11 cellular contexts compared by ENCODE assay signal in the genomic region with DNA sequence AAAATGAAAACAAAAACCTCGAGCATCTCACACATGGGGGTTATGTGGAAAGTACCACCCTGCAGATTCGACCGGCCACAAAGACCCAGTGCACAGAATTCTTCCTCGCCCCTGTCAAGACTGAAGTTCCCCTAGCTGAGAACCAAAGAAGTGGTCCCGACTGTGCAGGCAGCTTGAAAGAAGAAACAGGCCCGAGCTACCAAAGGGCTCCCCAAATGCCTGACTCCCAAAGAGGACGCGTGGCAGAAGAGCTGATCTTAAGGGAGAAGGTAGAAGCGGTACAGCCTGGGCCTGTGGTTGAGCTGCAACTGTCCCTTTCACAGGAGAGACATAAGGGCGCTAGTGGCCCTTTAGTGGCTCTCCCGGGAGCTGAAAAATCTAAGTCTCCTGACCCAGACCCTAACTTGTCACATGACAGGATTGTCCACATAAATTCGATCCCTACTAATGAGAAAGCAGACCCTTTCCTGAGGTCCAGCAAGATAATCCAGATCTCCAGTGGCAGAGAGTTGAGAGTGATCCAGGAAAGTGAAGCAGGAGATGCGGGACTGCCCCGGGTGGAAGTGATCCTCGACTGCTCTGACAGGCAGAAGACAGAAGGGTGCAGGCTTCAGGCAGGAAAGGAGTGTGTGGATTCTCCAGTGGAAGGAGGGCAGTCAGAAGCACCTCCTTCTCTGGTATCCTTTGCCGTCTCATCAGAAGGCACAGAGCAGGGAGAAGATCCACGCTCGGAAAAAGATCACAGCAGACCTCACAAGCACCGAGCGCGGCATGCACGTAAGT.
A peak's percentile ranks its signal among the peaks of the same experiment; 100 is the strongest.
DNase-seq lines count a peak whose midpoint lies in the region; ATAC-seq and TF ChIP-seq lines count a peak whose summit lies in the region.
"Had no signal": no experiment of that assay in that cellular context is flagged by ENCODE, and none has a peak within 500 bp of the region (broad histone marks: within the 10 kb centered on the region; RNA-seq: fewer than 3 reads in every experiment).

No MANE protein-coding gene starts in this region.

- TF ChIP-seq POLR2A in IMR-90 (IDR thresholded peaks at IDR 0.05; ENCODE audit: low read depth, low read length), result no peak

- H3K9me3 ChIP-seq in IMR-90 (ENCODE audit: control insufficient read depth, insufficient read depth, low read length) (no peaks in the 10 kb centered on the region), thymus (ENCODE audit: control insufficient read depth) (no peaks in the 10 kb centered on the region)
- H3K9me3 ChIP-seq: testis had no signal

- ATAC-seq in IMR-90 (ENCODE audit: low read depth) (peak; percentile 35), GM19397 (IDR thresholded peaks at IDR 0.05; ENCODE audit: unreplicated experiment) (no peak)

- peak overlapping the region; percentile 90 for H3K14ac ChIP-seq in IMR-90 (replicated peaks; ENCODE audit: low read depth, low read length)

- H3K4me3 ChIP-seq in IMR-90 (ENCODE audit: insufficient read depth, low read depth, low read length), result peak overlapping the region; percentile 3; the same call in 1 of the 2 replicates
- peak overlapping the region in 26 of 59 donors; percentile 0 to 41 (median 18) for H3K4me3 ChIP-seq in dorsolateral prefrontal cortex
- no peak overlapping the region for H3K4me3 ChIP-seq in mesendoderm (ENCODE audit: low read length)
- no peak overlapping the region for H3K4me3 ChIP-seq in thymus (ENCODE audit: low read length)
- H3K4me3 ChIP-seq: testis had no signal

- H4K91ac ChIP-seq in IMR-90 (ENCODE audit: insufficient read depth, low read depth, low read length), result peak overlapping the region; percentile 98

- in situ Hi-C loops in IMR-90 (cut with MboI; ENCODE audit: low sequenced_read_pairs), result loop anchor here (5.0 kb wide), 1 partner anchor 40 kb away; no protein-coding TSS in a partner anchor

- H2AK5ac ChIP-seq in IMR-90 (ENCODE audit: low read depth, low read length) (peak overlapping the region; percentile 93), mesendoderm (ENCODE audit: low read length) (no peak overlapping the region)

- POLR2A ChIA-PET in IMR-90 (lab: Charles Lee; ENCODE audit: unreplicated experiment), result no interaction called here

- DNase-seq in IMR-90 (no peak), dorsolateral prefrontal cortex (no peak), mesendoderm (peak; percentile 33), NCI-H1930 (lab: John Stamatoyannopoulos, UW) (no peak), NCI-H2081 (lab: John Stamatoyannopoulos, UW) (no peak), dedifferentiated amniotic fluid mesenchymal stem cell (ENCODE audit: extremely low spot score) (no peak)
- DNase-seq: activated naive CD8-positive, alpha-beta T cell treated with anti-CD3 and anti-CD28 coated beads, Interleukin-2, amount 10 ng/mL, durations not matched to agents 7 days and 5 days; NCI-H446 treated with DMSO at 0.1 percent for 48 hours; testis had no signal

- H3K56ac ChIP-seq in IMR-90 (ENCODE audit: extremely low read depth, insufficient read depth, low read length), result peak overlapping the region; percentile 72
- H3K56ac ChIP-seq in mesendoderm (ENCODE audit: low read length), result no peak overlapping the region

- peak overlapping the region; percentile 76 for H2AK9ac ChIP-seq in IMR-90 (replicated peaks; ENCODE audit: low read depth, low read length, poor library complexity)

- H3K23ac ChIP-seq in IMR-90 (ENCODE audit: low read depth, low read length) (peak overlapping the region; percentile 46), mesendoderm (ENCODE audit: low read length) (no peak overlapping the region)

- H2BK120ac ChIP-seq in IMR-90 (ENCODE audit: low read depth, low read length), result peak overlapping the region; percentile 94
- H2BK120ac ChIP-seq in mesendoderm (ENCODE audit: low read depth, low read length), result no peak overlapping the region

- H3K4ac ChIP-seq in IMR-90 (ENCODE audit: low read depth, low read length) (peak overlapping the region; percentile 94), mesendoderm (ENCODE audit: low read depth, low read length) (no peak overlapping the region)

- H3K18ac ChIP-seq in IMR-90 (ENCODE audit: low read depth, low read length) (peak overlapping the region; percentile 96), mesendoderm (ENCODE audit: low read length) (no peak overlapping the region)

- H3K79me1 ChIP-seq in IMR-90 (ENCODE audit: low read depth in 1 of 2, low read length in 2 of 2) (peaks cover 0 to 7% of the 10 kb centered on the region in 2 experiments; a peak in 1 of 4 replicates), mesendoderm (ENCODE audit: low read length) (no peaks in the 10 kb centered on the region)

- BruUV-seq in IMR-90 (replicated peaks; lab: Mats Ljungman, UMichigan), result no TSS peak

- H3K79me2 ChIP-seq in mesendoderm (ENCODE audit: control insufficient read depth, insufficient read depth, low read length), result no peaks in the 10 kb centered on the region

- H2AFZ ChIP-seq in IMR-90 (replicated peaks; ENCODE audit: low read length, poor library complexity), result peak overlapping the region; percentile 38

- H3K9ac ChIP-seq in IMR-90 (ENCODE audit: low read depth, low read length) (peak overlapping the region; percentile 37), mesendoderm (ENCODE audit: low read length) (no peak overlapping the region)

- H3K4me1 ChIP-seq in IMR-90 (ENCODE audit: control insufficient read depth, insufficient read depth, low read length), result peaks cover 9% of the 10 kb centered on the region
- no peaks in the 10 kb centered on the region for H3K4me1 ChIP-seq in mesendoderm (ENCODE audit: control insufficient read depth, low read depth, low read length)
- H3K4me1 ChIP-seq in thymus (ENCODE audit: control insufficient read depth, insufficient read depth, low read length), result no peaks in the 10 kb centered on the region
- H3K4me1 ChIP-seq: testis had no signal

- H4K8ac ChIP-seq in IMR-90 (ENCODE audit: low read depth in 2 of 2, low read length in 2 of 2) (peak overlapping the region; percentile 92 to 95), mesendoderm (ENCODE audit: low read depth, low read length) (no peak overlapping the region)

- 96% methylated on average over 4 of the region's 22 CpGs; no CpG with 5 or more reads in 1 of the 2 experiments for WGBS in IMR-90 (ENCODE audit: extremely low coverage in 2 of 2, insufficient read length in 1 of 2), 2 experiments
- WGBS in mesendoderm (ENCODE audit: extremely low coverage, insufficient coverage, low lambda C conversion rate), result no CpG with 5 or more reads among the region's 22 CpGs
- WGBS in thymus, result 95% methylated on average over 22 of the region's 22 CpGs

- H2BK15ac ChIP-seq in IMR-90 (ENCODE audit: low read depth, low read length) (peak overlapping the region; percentile 92), mesendoderm (replicated peaks; ENCODE audit: low read depth) (no peak overlapping the region)

- peak overlapping the region; percentile 99 for H2BK5ac ChIP-seq in IMR-90 (ENCODE audit: low read depth, low read length, poor library complexity, severe bottlenecking)
- no peak overlapping the region for H2BK5ac ChIP-seq in mesendoderm (ENCODE audit: low read length)

- H3K27me3 ChIP-seq in IMR-90 (ENCODE audit: control insufficient read depth, insufficient read depth, low read length) (no peaks in the 10 kb centered on the region), dorsolateral prefrontal cortex (no peaks in the 10 kb centered on the region), mesendoderm (ENCODE audit: insufficient read depth, low read length, poor library complexity) (no peaks in the 10 kb centered on the region), thymus (ENCODE audit: control insufficient read depth, insufficient read depth) (no peaks in the 10 kb centered on the region)
- H3K27me3 ChIP-seq: testis had no signal

- dilution Hi-C loops in IMR-90 (cut with HindIII; ENCODE audit: low sequenced_read_pairs, unreplicated experiment), result no loop called here

- intact Hi-C loops in IMR-90 (cut with micrococcal nuclease) (loop anchor here (2.0 kb wide), 1 partner anchor 38 kb away; no protein-coding TSS in a partner anchor), dorsolateral prefrontal cortex (cut with DNase I) (no loop called here)

- no peak for TF ChIP-seq RAD21 in IMR-90 (IDR thresholded peaks at IDR 0.05; ENCODE audit: low read length)

- peaks cover 8% of the 10 kb centered on the region; the same call in 1 of the 2 replicates for H3K9me1 ChIP-seq in IMR-90 (ENCODE audit: insufficient read depth, low read length)

- CTCF ChIA-PET in IMR-90 (lab: Yijun Ruan, JAX), result interaction anchor here (1.9 kb wide), 1 partner anchor 15 kb away, joined by 15 read pairs; no protein-coding TSS in a partner anchor

- TF ChIP-seq CTCF in IMR-90 (conservative IDR thresholded peaks at IDR 0.05; ENCODE audit: low read depth, low read length), result no peak
- TF ChIP-seq CTCF in dorsolateral prefrontal cortex (IDR thresholded peaks at IDR 0.05 in 54 of 56, conservative IDR thresholded peaks at IDR 0.05 in 2 of 56; ENCODE audit: low read depth in 1 of 56, partially characterized antibody in 56 of 56), result no peak

- H4K20me1 ChIP-seq in IMR-90 (ENCODE audit: insufficient read depth, low read length), result no peaks in the 10 kb centered on the region

- H2BK20ac ChIP-seq in IMR-90 (ENCODE audit: low read depth, low read length), result peak overlapping the region; percentile 96

- peak overlapping the region; percentile 97 for H4K5ac ChIP-seq in IMR-90 (ENCODE audit: low read depth, low read length)
- H4K5ac ChIP-seq in mesendoderm (ENCODE audit: low read length), result no peak overlapping the region

- H3K36me3 ChIP-seq in IMR-90 (ENCODE audit: control insufficient read depth, insufficient read depth, low read length) (peaks cover 8% of the 10 kb centered on the region), mesendoderm (ENCODE audit: control insufficient read depth, insufficient read depth, low read length) (no peaks in the 10 kb centered on the region), thymus (ENCODE audit: control insufficient read depth, insufficient read depth) (no peaks in the 10 kb centered on the region)

- H3K27ac ChIP-seq in IMR-90 (ENCODE audit: insufficient read depth, low read length), result peak overlapping the region; percentile 89
- H3K27ac ChIP-seq in dorsolateral prefrontal cortex, result peak overlapping the region in 39 of 59 donors; percentile 3 to 89 (median 60)
- no peak overlapping the region for H3K27ac ChIP-seq in mesendoderm (ENCODE audit: low read depth, low read length)
- H3K27ac ChIP-seq in thymus (ENCODE audit: low read depth), result peak overlapping the region; percentile 55

- H3K4me2 ChIP-seq in IMR-90 (ENCODE audit: low read depth, low read length) (peak overlapping the region; percentile 55), mesendoderm (ENCODE audit: low read length) (no peak overlapping the region)

TF ChIP-seq in IMR-90, 13 proteins besides CTCF, POLR2A, EP300 and RAD21 (continues in another document):
- TF ChIP-seq MXI1 (IDR thresholded peaks at IDR 0.05; ENCODE audit: borderline replicate concordance, low read depth, low read length) (no peak), USF2 (IDR thresholded peaks at IDR 0.05; ENCODE audit: low read depth, low read length) (no peak), SMC3 (IDR thresholded peaks at IDR 0.05; ENCODE audit: low read depth, low read length) (no peak)
